In the genomic region with DNA sequence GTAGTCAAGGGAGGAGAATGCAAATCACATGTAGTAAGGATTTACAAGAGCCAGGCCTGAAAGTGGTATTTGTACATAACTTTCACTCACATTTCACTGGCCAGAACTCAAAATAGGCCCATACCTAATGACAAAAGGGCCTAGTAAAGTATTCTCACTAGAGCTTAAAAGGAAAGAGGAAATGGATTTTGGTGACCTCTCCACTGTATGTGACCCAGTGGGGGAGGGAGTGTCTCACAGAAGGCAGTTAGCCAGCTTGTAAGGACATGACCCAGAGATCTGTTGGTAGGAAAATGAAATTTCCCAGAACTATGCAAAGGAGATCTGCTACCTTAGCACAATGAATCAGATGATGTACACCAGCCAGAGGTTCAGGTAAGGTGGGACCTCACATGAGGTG, we compare ENCODE assay signal across 30 cellular contexts.
"Had no signal": no experiment of that assay in that cellular context is flagged by ENCODE, and none has a peak within 500 bp of the region (broad histone marks: within the 10 kb centered on the region; RNA-seq: fewer than 3 reads in every experiment).

No MANE protein-coding gene starts in this region.

- H3K27me3 ChIP-seq: brain microvascular endothelial cell had no signal

- H3K4me3 ChIP-seq: MG63, SJCRH30, SK-N-MC had no signal

- H3K4me1 ChIP-seq: SJCRH30 had no signal

- DNase-seq: activated CD4-positive, alpha-beta memory T cell treated with anti-CD3 and anti-CD28 coated beads, Interleukin-2, amount 10 ng/mL, durations not matched to agents 7 days and 5 days; activated CD4-positive, alpha-beta T cell treated with anti-CD3 and anti-CD28 coated beads for 1 hour; activated CD4-positive, alpha-beta T cell treated with anti-CD3 and anti-CD28 coated beads for 48 hours; activated CD4-positive, CD25-positive, alpha-beta regulatory T cell; activated CD8-positive, alpha-beta memory T cell treated with anti-CD3 and anti-CD28 coated beads for 24 hours; activated CD8-positive, alpha-beta memory T cell treated with anti-CD3 and anti-CD28 coated beads, Interleukin-2, amount 10 ng/mL, durations not matched to agents 7 days and 5 days; activated CD8-positive, alpha-beta memory T cell treated with anti-CD3 and anti-CD28 coated beads, Interleukin-2, amount 50 U/mL, for 48 hours; activated effector memory CD4-positive, alpha-beta T cell treated with Interleukin-2 at 50 U/mL for 16 hours; activated naive CD4-positive, alpha-beta T cell treated with anti-CD3 and anti-CD28 coated beads, Interleukin-2, amount 50 U/mL, for 16 hours; activated naive CD8-positive, alpha-beta T cell treated with anti-CD3 and anti-CD28 coated beads for 36 hours; activated T-cell treated with anti-CD3 and anti-CD28 coated beads, Interleukin-2, amount 50 U/mL, for 48 hours; amniotic stem cell; aorta; brain microvascular endothelial cell; central memory CD4-positive, alpha-beta T cell; Kasumi-1; MG63; NCI-H1105; NCI-H1417 treated with DMSO at 0.1 percent for 48 hours; NCI-H2081; NCI-H2171 treated with DMSO at 0.1 percent for 48 hours; NCI-H2227 treated with DMSO at 0.1 percent for 48 hours; NCI-H446; NCI-H510A treated with DMSO at 0.1 percent for 48 hours; SHP77; SJCRH30; T1000; WERI-Rb-1 had no signal

- H3K27ac ChIP-seq: brain microvascular endothelial cell, SJCRH30, SK-N-MC, WERI-Rb-1 had no signal

- H3K36me3 ChIP-seq: brain microvascular endothelial cell, MG63, SJCRH30, WERI-Rb-1 had no signal

- H3K9me3 ChIP-seq: MG63, SJCRH30 had no signal

- ATAC-seq: activated CD8-positive, alpha-beta memory T cell treated with anti-CD3 and anti-CD28 coated beads, Interleukin-2, amount 10 ng/mL, durations not matched to agents 7 days and 5 days; Panc1 had no signal
